In the genomic region with DNA sequence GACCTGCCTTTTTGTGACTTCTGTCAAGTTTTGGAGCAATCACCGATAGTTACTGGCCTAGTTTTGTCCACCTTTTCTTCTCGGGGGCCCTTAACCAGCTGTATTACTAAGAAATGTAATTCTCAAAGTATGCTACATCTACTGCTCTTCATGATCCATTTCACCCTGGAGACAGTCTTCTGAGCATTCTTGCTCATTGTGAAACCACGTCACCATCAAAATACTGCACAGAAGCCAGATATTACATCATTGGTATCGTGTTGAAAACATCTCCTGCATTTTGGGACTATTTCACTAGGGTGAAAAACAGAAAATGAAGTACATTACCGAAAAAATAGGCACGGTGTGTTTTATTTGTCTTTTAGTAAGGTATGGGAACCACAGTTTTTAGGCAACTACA, we compare ENCODE assay signal across 10 cellular contexts. TPM values are rescaled to one million over a fixed set of nuclear protein-coding genes. Genes with fewer than 3 reads are reported as not detected.
DNase-seq lines count a peak whose midpoint lies in the region; ATAC-seq and TF ChIP-seq lines count a peak whose summit lies in the region.
"Had no signal": no experiment of that assay in that cellular context is flagged by ENCODE, and none has a peak within 500 bp of the region (broad histone marks: within the 10 kb centered on the region; RNA-seq: fewer than 3 reads in every experiment).

No MANE protein-coding gene starts in this region.

- TF ChIP-seq CTCF in fibroblast of pulmonary artery (IDR thresholded peaks at IDR 0.05; ENCODE audit: low read length, missing control alignments) (no peak), tibial nerve (IDR thresholded peaks at IDR 0.05) (no peak)

- peaks cover 0 to 30% (median 9%) of the 10 kb centered on the region in 4 donors for H3K9me3 ChIP-seq in tibial nerve
- H3K9me3 ChIP-seq: thoracic aorta had no signal

- H3K27me3 ChIP-seq in tibial nerve: no peaks in the 10 kb centered on the region

- no peak for TF ChIP-seq POLR2A in tibial nerve (IDR thresholded peaks at IDR 0.05)

- no peaks in the 10 kb centered on the region for H3K4me1 ChIP-seq in tibial nerve

- H3K4me3 ChIP-seq in fibroblast of pulmonary artery (replicated peaks; ENCODE audit: low read depth, low read length): no peak overlapping the region
- H3K4me3 ChIP-seq in tibial nerve: no peak overlapping the region
- H3K4me3 ChIP-seq: thoracic aorta had no signal

- DNase-seq in fibroblast of pulmonary artery (ENCODE audit: low read depth) (peak; percentile 17), globus pallidus (ENCODE audit: low spot score) (no peak), tibial nerve (ENCODE audit: low spot score in 2 of 2) (no peak)
- DNase-seq: aorta had no signal

- H3K27ac ChIP-seq in tibial nerve: no peak overlapping the region
- H3K27ac ChIP-seq: thoracic aorta had no signal

- 58 to 63% methylated on average over 6 of the region's 6 CpGs for WGBS in tibial nerve, 2 donors

- no peaks in the 10 kb centered on the region for H3K36me3 ChIP-seq in tibial nerve
- H3K36me3 ChIP-seq: thoracic aorta had no signal

- ATAC-seq in GM18498 (IDR thresholded peaks at IDR 0.05; ENCODE audit: unreplicated experiment) (peak; percentile 86), GM21367 (IDR thresholded peaks at IDR 0.05; ENCODE audit: unreplicated experiment) (peak; percentile 93), HG03280 (IDR thresholded peaks at IDR 0.05; ENCODE audit: unreplicated experiment) (peak; percentile 94), HG02678 (IDR thresholded peaks at IDR 0.05; ENCODE audit: unreplicated experiment) (no peak), HG03354 (IDR thresholded peaks at IDR 0.05; ENCODE audit: poor library complexity, severe bottlenecking, unreplicated experiment) (no peak)

- TF ChIP-seq EP300 in tibial nerve (IDR thresholded peaks at IDR 0.05): no peak

RNA-seq across cellular contexts. Expression of gene LYPD6B, which starts 11.7 kb away (rescaled TPM):
- total RNA-seq in tibial nerve: not detected
- total RNA-seq: aorta, thoracic aorta had no signal

Comparison
In these comparisons a context has a peak if more than half of its experiments do, and no peak if none do; other contexts are left out.
1. ATAC-seq: peak in GM18498 (single experiment), GM21367 (single experiment) and HG03280 (single experiment); none in HG02678 (single experiment) and HG03354 (single experiment).